Comparison of ENCODE assay signal across 8 cellular contexts in genomic region chr10:79445708-79446450, GRCh38. TPM values are rescaled to one million over a fixed set of nuclear protein-coding genes. Genes with fewer than 3 reads are reported as not detected.
DNase-seq lines count a peak whose midpoint lies in the region; ATAC-seq, FAIRE-seq and TF ChIP-seq lines count a peak whose summit lies in the region.

No MANE protein-coding gene starts in this region.

- H3K36me3 ChIP-seq in CD8-positive, alpha-beta T cell (ENCODE audit: insufficient read depth, low read length): no peaks in the 10 kb centered on the region
- H3K36me3 ChIP-seq in H1 (ENCODE audit: control insufficient read depth in 2 of 4, insufficient read depth in 4 of 4, low read length in 3 of 4): no peaks in the 10 kb centered on the region

- peaks cover 20% of the 10 kb centered on the region for H3K23me2 ChIP-seq in H1 (ENCODE audit: low read depth, low read length)

- peaks cover 2 to 3% of the 10 kb centered on the region in 2 experiments for H4K20me1 ChIP-seq in H1 (replicated peaks in 1 of 2; ENCODE audit: control insufficient read depth in 1 of 2, insufficient read depth in 2 of 2, low read length in 2 of 2)

- no peaks in the 10 kb centered on the region for H3K9me3 ChIP-seq in CD8-positive, alpha-beta T cell (ENCODE audit: low read length)
- no peaks in the 10 kb centered on the region for H3K9me3 ChIP-seq in H1 (ENCODE audit: insufficient read depth in 2 of 2, low read depth in 1 of 2, low read length in 1 of 2)

- 0% methylated on average over 23 of the region's 48 CpGs; no CpG with 5 or more reads in 1 of the 2 experiments for WGBS in H1 (ENCODE audit: extremely low coverage in 1 of 2, insufficient coverage in 1 of 2, insufficient read length in 1 of 2, insufficient replicate concordance in 2 of 2, low coverage in 1 of 2, low lambda C conversion rate in 2 of 2, missing lambda C conversion rate in 1 of 2), 2 experiments

- peak in 1 of 2 experiments; percentile 2; a peak in 1 of 4 replicates for TF ChIP-seq RAD21 in H1 (IDR thresholded peaks at IDR 0.05 in 1 of 2, conservative IDR thresholded peaks at IDR 0.05 in 1 of 2; ENCODE audit: low read depth in 2 of 2, low read length in 2 of 2)

- peak overlapping the region; percentile 60; the same call in 1 of the 2 replicates for H3K18ac ChIP-seq in H1 (ENCODE audit: extremely low read depth, low read length)

- intact Hi-C loops in CD8-positive, alpha-beta T cell (cut with DNase I, micrococcal nuclease): loop anchor here (1.0 to 10.0 kb wide), 17 partner anchors 72 to 1417 kb away; partner anchors contain the start of genes ANXA11 (in 2 of the 2), PPIF (in 2 of the 2), POLR3A (in 1 of the 2) and TMEM254 (in 1 of the 2)

- H2BK120ac ChIP-seq in H1 (replicated peaks; ENCODE audit: low read depth, low read length): no peak overlapping the region

- no peak for TF ChIP-seq CTCF in CD8-positive, alpha-beta T cell (IDR thresholded peaks at IDR 0.05)
- no peak for TF ChIP-seq CTCF in H1 (IDR thresholded peaks at IDR 0.05; ENCODE audit: control extremely low read depth in 1 of 3, insufficient read depth in 1 of 3, low read depth in 1 of 3, low read length in 3 of 3)

- peak overlapping the region; percentile 47; the same call in 1 of the 2 replicates for H2AFZ ChIP-seq in H1 (ENCODE audit: low read length)

- peak overlapping the region; percentile 67 for H3K27ac Mint-ChIP-seq in CD8-positive, alpha-beta T cell
- H3K27ac Mint-ChIP-seq in activated CD8-positive, alpha-beta memory T cell treated with anti-CD3 and anti-CD28 coated beads, Interleukin-2, amount 10 ng/mL, durations not matched to agents 7 days and 5 days: peak overlapping the region; percentile 52
- peak overlapping the region; percentile 7 for H3K27ac Mint-ChIP-seq in memory B cell

- peak; percentile 90 to 96 (median 92) for DNase-seq in CD8-positive, alpha-beta T cell
- DNase-seq in HS-5 (ENCODE audit: low read depth): peak; percentile 86
- DNase-seq in NOMO-1 (lab: John Stamatoyannopoulos, UW; ENCODE audit: unreplicated experiment in 2 of 2): peak; percentile 93 to 98
- DNase-seq in activated CD8-positive, alpha-beta memory T cell treated with anti-CD3 and anti-CD28 coated beads, Interleukin-2, amount 10 ng/mL, durations not matched to agents 7 days and 5 days: peak; percentile 97
- peak; percentile 92 to 94 for DNase-seq in H1 (ENCODE audit: low read depth in 1 of 2, low spot score in 2 of 2)
- DNase-seq in memory B cell (ENCODE audit: low spot score in 2 of 2): peak; percentile 92 to 95
- DNase-seq in stimulated activated CD4-positive, alpha-beta T cell treated with anti-CD3 and anti-CD28 coated beads, TNF-alpha, amount 100 ng/mL, for 48 hours (ENCODE audit: low read depth in 3 of 3): peak; percentile 80 to 89 (median 85)

- no peak overlapping the region for H3K23ac ChIP-seq in H1 (ENCODE audit: insufficient read length)

- H3K4me3 Mint-ChIP-seq in CD8-positive, alpha-beta T cell: peak overlapping the region; percentile 81
- peak overlapping the region; percentile 68 for H3K4me3 Mint-ChIP-seq in activated CD8-positive, alpha-beta memory T cell treated with anti-CD3 and anti-CD28 coated beads, Interleukin-2, amount 10 ng/mL, durations not matched to agents 7 days and 5 days
- H3K4me3 Mint-ChIP-seq in memory B cell: peak overlapping the region; percentile 84

- H2AK5ac ChIP-seq in H1 (ENCODE audit: low read depth, low read length): no peak overlapping the region

- H3K79me2 ChIP-seq in H1 (ENCODE audit: control insufficient read depth in 1 of 2, insufficient read depth in 2 of 2, low read length in 2 of 2): no peaks in the 10 kb centered on the region

- no peak overlapping the region for H4K5ac ChIP-seq in H1 (ENCODE audit: insufficient read length, low read depth, low read length)

- no peak overlapping the region for H2BK20ac ChIP-seq in H1 (ENCODE audit: low read length)

- H3K4me1 Mint-ChIP-seq in CD8-positive, alpha-beta T cell (ENCODE audit: low read depth): peaks cover 24% of the 10 kb centered on the region
- H3K4me1 Mint-ChIP-seq in activated CD8-positive, alpha-beta memory T cell treated with anti-CD3 and anti-CD28 coated beads, Interleukin-2, amount 10 ng/mL, durations not matched to agents 7 days and 5 days: peaks cover 25% of the 10 kb centered on the region
- peaks cover 21% of the 10 kb centered on the region for H3K4me1 Mint-ChIP-seq in memory B cell

- peak overlapping the region; percentile 61; the same call in 1 of the 2 replicates for H2BK15ac ChIP-seq in H1 (ENCODE audit: low read length)

- no peaks in the 10 kb centered on the region for H3K27me3 Mint-ChIP-seq in CD8-positive, alpha-beta T cell (ENCODE audit: low read depth)
- peaks cover 41% of the 10 kb centered on the region for H3K27me3 Mint-ChIP-seq in activated CD8-positive, alpha-beta memory T cell treated with anti-CD3 and anti-CD28 coated beads, Interleukin-2, amount 10 ng/mL, durations not matched to agents 7 days and 5 days
- peaks cover 1% of the 10 kb centered on the region for H3K27me3 Mint-ChIP-seq in memory B cell

- peak overlapping the region; percentile 11 for H4K91ac ChIP-seq in H1 (replicated peaks; ENCODE audit: insufficient read length, low read length)

- no peak overlapping the region for H3K27ac ChIP-seq in CD8-positive, alpha-beta T cell (ENCODE audit: low read depth, low read length)
- H3K27ac ChIP-seq in H1 (ENCODE audit: low read depth, low read length): no peak overlapping the region

- peak overlapping the region; percentile 83 to 94 for H3K4me2 ChIP-seq in H1 (ENCODE audit: insufficient read depth in 1 of 2, low read depth in 2 of 2, low read length in 2 of 2)

- H3K9me3 Mint-ChIP-seq in CD8-positive, alpha-beta T cell: no peaks in the 10 kb centered on the region
- H3K9me3 Mint-ChIP-seq in activated CD8-positive, alpha-beta memory T cell treated with anti-CD3 and anti-CD28 coated beads, Interleukin-2, amount 10 ng/mL, durations not matched to agents 7 days and 5 days (ENCODE audit: low read depth): no peaks in the 10 kb centered on the region
- H3K9me3 Mint-ChIP-seq in memory B cell: no peaks in the 10 kb centered on the region

- peak overlapping the region in 3 of 4 experiments; percentile 25 to 57 (median 32); a peak in 3 of 7 replicates for H3K9ac ChIP-seq in H1 (replicated peaks in 1 of 4; ENCODE audit: extremely low read depth in 1 of 4, low read depth in 3 of 4, low read length in 3 of 4)

- H3K79me1 ChIP-seq in H1 (ENCODE audit: low read depth, low read length): no peaks in the 10 kb centered on the region

- FAIRE-seq in H1 (lab: Jason Lieb, UNC): no peak

- peak overlapping the region; percentile 59 for H3K4me3 ChIP-seq in CD8-positive, alpha-beta T cell (ENCODE audit: low read depth, low read length)
- peak overlapping the region; percentile 43 to 68 (median 50) for H3K4me3 ChIP-seq in H1 (ENCODE audit: extremely low read depth in 1 of 4, insufficient read depth in 2 of 4, low read depth in 3 of 4, low read length in 4 of 4)

- peak; percentile 93 for ATAC-seq in CD8-positive, alpha-beta T cell
- ATAC-seq in GM21360 (IDR thresholded peaks at IDR 0.05; ENCODE audit: unreplicated experiment) (peak; percentile 94), memory B cell (ENCODE audit: low read depth) (peak; percentile 88)
- ATAC-seq in activated CD8-positive, alpha-beta memory T cell treated with anti-CD3 and anti-CD28 coated beads, Interleukin-2, amount 10 ng/mL, durations not matched to agents 7 days and 5 days: peak; percentile 95

- H4K8ac ChIP-seq in H1 (ENCODE audit: extremely low read depth, insufficient read depth, low read length): no peak overlapping the region

- H3K56ac ChIP-seq in H1 (replicated peaks; ENCODE audit: insufficient read length, low read depth, low read length): peak overlapping the region; percentile 52

- no peak overlapping the region for H2BK5ac ChIP-seq in H1 (ENCODE audit: low read depth, low read length)

- POLR2A ChIA-PET in CD8-positive, alpha-beta T cell (lab: Charles Lee): no interaction called here
- POLR2A ChIA-PET in H1 (lab: Charles Lee; ENCODE audit: partially characterized antibody): interaction anchor here (0.7 to 1.4 kb wide), 4 partner anchors 14 to 177 kb away, joined by 3 to 4 read pairs (median 3); no protein-coding TSS in a partner anchor

- no peaks in the 10 kb centered on the region for H3K36me3 Mint-ChIP-seq in CD8-positive, alpha-beta T cell
- no peaks in the 10 kb centered on the region for H3K36me3 Mint-ChIP-seq in activated CD8-positive, alpha-beta memory T cell treated with anti-CD3 and anti-CD28 coated beads, Interleukin-2, amount 10 ng/mL, durations not matched to agents 7 days and 5 days
- no peaks in the 10 kb centered on the region for H3K36me3 Mint-ChIP-seq in memory B cell

- CTCF ChIA-PET in CD8-positive, alpha-beta T cell (lab: Charles Lee): interaction anchor here (1.7 to 1.8 kb wide), 2 partner anchors 18 to 71 kb away, joined by 3 to 5 read pairs; no protein-coding TSS in a partner anchor
- CTCF ChIA-PET in activated CD8-positive, alpha-beta memory T cell treated with anti-CD3 and anti-CD28 coated beads, Interleukin-2, amount 10 ng/mL, durations not matched to agents 7 days and 5 days (lab: Charles Lee): interaction anchor here (0.8 to 1.0 kb wide), 3 partner anchors 12 to 71 kb away, joined by 3 to 4 read pairs (median 3); no protein-coding TSS in a partner anchor
- CTCF ChIA-PET in H1 (lab: Charles Lee; ENCODE audit: partially characterized antibody): interaction anchor here (0.6 to 2.5 kb wide), 8 partner anchors 10 to 55 kb away, joined by 3 to 11 read pairs (median 3); no protein-coding TSS in a partner anchor

- no peaks in the 10 kb centered on the region for H3K27me3 ChIP-seq in CD8-positive, alpha-beta T cell (ENCODE audit: insufficient read depth, low read length)
- H3K27me3 ChIP-seq in H1 (replicated peaks in 1 of 4; ENCODE audit: control insufficient read depth in 3 of 4, extremely low read depth in 1 of 4, insufficient read depth in 3 of 4, low read length in 3 of 4): peaks cover 0 to 44% (median 30%) of the 10 kb centered on the region in 4 experiments; a peak in 6 of 7 replicates

- TF ChIP-seq EP300 in H1 (IDR thresholded peaks at IDR 0.05; ENCODE audit: borderline replicate concordance in 1 of 2, low read depth in 2 of 2, low read length in 2 of 2): no peak

- peaks cover 24% of the 10 kb centered on the region for H3K4me1 ChIP-seq in CD8-positive, alpha-beta T cell (ENCODE audit: insufficient read depth, low read length)
- H3K4me1 ChIP-seq in H1 (replicated peaks in 1 of 4; ENCODE audit: control insufficient read depth in 3 of 4, insufficient read depth in 4 of 4, low read length in 3 of 4): peaks cover 6 to 21% (median 10%) of the 10 kb centered on the region in 4 experiments; a peak in 5 of 7 replicates

- no peak overlapping the region for H3K14ac ChIP-seq in H1 (ENCODE audit: insufficient read length)

- peak overlapping the region; percentile 95; the same call in 1 of the 2 replicates for H2BK12ac ChIP-seq in H1 (ENCODE audit: low read depth, low read length)

- no peak for TF ChIP-seq POLR2A in H1 (IDR thresholded peaks at IDR 0.05; ENCODE audit: control extremely low read depth in 1 of 2, low read depth in 2 of 2, low read length in 2 of 2)

- H3K4ac ChIP-seq in H1 (replicated peaks; ENCODE audit: insufficient read length, low read depth, low read length): no peak overlapping the region

RNA-seq across cellular contexts. Expression of gene ZCCHC24, which starts 0.5 kb away (rescaled TPM):
- total RNA-seq in CD8-positive, alpha-beta T cell: 1 to 10 TPM; 1.1 to 1.9 TPM
- 1 to 10 TPM; 2.4 to 3.1 TPM for total RNA-seq in activated CD8-positive, alpha-beta memory T cell treated with anti-CD3 and anti-CD28 coated beads, Interleukin-2, amount 10 ng/mL, durations not matched to agents 7 days and 5 days
- total RNA-seq in H1 (2021; fragmentation: NEBNext Ultra II Directional; extraction: Animal tissue kit (Norgen Biotek cat#: 25700)): 6.2 and 6.9 TPM in 2 replicates
- 3.9 and 5.8 TPM in 2 replicates for polyA plus RNA-seq in H1 (2011; rRNA removed)
- 4.1 TPM for polyA plus RNA-seq in H1 (2011; cell fraction: cytosol; rRNA removed)
- polyA plus RNA-seq in H1 (2011; cell fraction: nucleus; rRNA removed): 4.5 TPM
- 3.1 to 4.4 TPM (median 4.3 TPM) in 4 replicates for polyA plus RNA-seq in H1 (2012, experiment 1 of 2)
- polyA plus RNA-seq in H1 (2012, experiment 2 of 2): 3.8 TPM
- polyA plus RNA-seq in H1 (2013, experiment 1 of 2): 3.6 TPM
- 3.8 TPM for polyA plus RNA-seq in H1 (2013, experiment 2 of 2)
- polyA minus RNA-seq in H1 (2011; rRNA and poly(A)+ RNA removed): 3.4 and 3.7 TPM in 2 replicates
- polyA minus RNA-seq in H1 (2011; cell fraction: cytosol; rRNA and poly(A)+ RNA removed): 4.0 TPM
- 3.2 TPM for polyA minus RNA-seq in H1 (2011; cell fraction: nucleus; rRNA and poly(A)+ RNA removed)

Comparison
In these comparisons a context has a peak if more than half of its experiments do, and no peak if none do; other contexts are left out.
1. H3K27ac Mint-ChIP-seq: peak in every context shown above with its lines; median percentile 67 in CD8-positive, alpha-beta T cell; 52 in activated CD8-positive, alpha-beta memory T cell treated with anti-CD3 and anti-CD28 coated beads, Interleukin-2, amount 10 ng/mL, durations not matched to agents 7 days and 5 days; 7 in memory B cell.